ENCODE assay signal across 15 cellular contexts in genomic region chr3:188262488-188262887, GRCh38.
A peak's percentile ranks its signal among the peaks of the same experiment; 100 is the strongest.
DNase-seq lines count a peak whose midpoint lies in the region; ATAC-seq, FAIRE-seq and TF ChIP-seq lines count a peak whose summit lies in the region.
"Had no signal": no experiment of that assay in that cellular context is flagged by ENCODE, and none has a peak within 500 bp of the region (broad histone marks: within the 10 kb centered on the region; RNA-seq: fewer than 3 reads in every experiment).

No MANE protein-coding gene starts in this region.

- H3K4me1 ChIP-seq in Peyer's patch: peaks cover 0 to 50% (median 0%) of the 10 kb centered on the region in 4 donors
- H3K4me1 ChIP-seq in muscle layer of duodenum (ENCODE audit: control insufficient read depth in 1 of 2, insufficient read depth in 2 of 2, low read length in 2 of 2): peaks cover 20 to 30% of the 10 kb centered on the region in 2 donors

- H3K27ac ChIP-seq in Peyer's patch (peak overlapping the region in 3 of 4 donors; percentile 37 to 80 (median 53)), cingulate gyrus (ENCODE audit: low read depth, low read length) (peak overlapping the region; percentile 91), muscle layer of duodenum (ENCODE audit: low read length) (peak overlapping the region; percentile 96), temporal lobe (ENCODE audit: low read depth, low read length) (peak overlapping the region; percentile 70)

- no peaks in the 10 kb centered on the region for H3K9me3 ChIP-seq in Peyer's patch
- H3K9me3 ChIP-seq in muscle layer of duodenum (ENCODE audit: control insufficient read depth in 1 of 2, low read length in 2 of 2): no peaks in the 10 kb centered on the region

- H3K27me3 ChIP-seq in Peyer's patch: no peaks in the 10 kb centered on the region
- no peaks in the 10 kb centered on the region for H3K27me3 ChIP-seq in muscle layer of duodenum (ENCODE audit: low read depth, low read length)

- TF ChIP-seq POLR2A in Peyer's patch (IDR thresholded peaks at IDR 0.05) (no peak), GM12891 (IDR thresholded peaks at IDR 0.05; ENCODE audit: low read depth, low read length) (no peak)

- TF ChIP-seq CTCF in Peyer's patch (IDR thresholded peaks at IDR 0.05): no peak

- no peak for FAIRE-seq in GM12891 (lab: Jason Lieb, UNC)
- FAIRE-seq: GM19239 had no signal

- H3K4me3 ChIP-seq in Peyer's patch: no peak overlapping the region
- H3K4me3 ChIP-seq in muscle layer of duodenum (ENCODE audit: low read depth in 1 of 2, low read length in 2 of 2): no peak overlapping the region

- DNase-seq in Peyer's patch (no peak), NCI-H2029 treated with DMSO at 0.1 percent for 48 hours (lab: John Stamatoyannopoulos, UW) (no peak), GM12891 (ENCODE audit: insufficient read length, low spot score) (no peak)
- no peak for DNase-seq in activated effector memory CD4-positive, alpha-beta T cell treated with Interleukin-2 at 50 U/mL for 16 hours
- DNase-seq: activated naive CD8-positive, alpha-beta T cell treated with anti-CD3 and anti-CD28 coated beads for 36 hours; CD4-positive, alpha-beta memory T cell; cortex of kidney; mesendoderm; NCI-H1092 treated with DMSO at 0.1 percent for 48 hours; SW 1271 had no signal

- no peak for ATAC-seq in HG03432 (IDR thresholded peaks at IDR 0.05; ENCODE audit: unreplicated experiment)

- H3K36me3 ChIP-seq in Peyer's patch (no peaks in the 10 kb centered on the region), muscle layer of duodenum (ENCODE audit: control insufficient read depth in 1 of 2, insufficient read depth in 2 of 2, low read length in 2 of 2) (peaks cover 0 to 22% of the 10 kb centered on the region in 2 donors)

TF ChIP-seq in GM12891, 5 proteins besides CTCF, POLR2A, EP300 and RAD21:
- TF ChIP-seq POLR2AphosphoS5 (IDR thresholded peaks at IDR 0.05; ENCODE audit: low read depth, low read length) (no peak), POU2F2 (IDR thresholded peaks at IDR 0.05; ENCODE audit: low read depth, low read length) (no peak), TAF1 (IDR thresholded peaks at IDR 0.05; ENCODE audit: low read depth, low read length) (no peak), SPI1 (IDR thresholded peaks at IDR 0.05; ENCODE audit: low read depth, low read length) (no peak), PAX5 (IDR thresholded peaks at IDR 0.05; ENCODE audit: insufficient read depth, low read length, severe bottlenecking) (no peak)
TF ChIP-seq in GM12891: peak in this region for 0.
